ENCODE assay signal across 32 cellular contexts in genomic region chr10:74919671-74920070, GRCh38.
"Had no signal": no experiment of that assay in that cellular context is flagged by ENCODE, and none has a peak within 500 bp of the region (broad histone marks: within the 10 kb centered on the region; RNA-seq: fewer than 3 reads in every experiment).

No MANE protein-coding gene starts in this region.

- H3K27ac Mint-ChIP-seq: activated CD4-positive, alpha-beta memory T cell treated with anti-CD3 and anti-CD28 coated beads for 36 hours; activated CD4-positive, alpha-beta T cell treated with anti-CD3 and anti-CD28 coated beads for 36 hours; activated CD4-positive, alpha-beta T cell treated with anti-CD3 and anti-CD28 coated beads, Interleukin-2, amount 10 ng/mL, durations not matched to agents 24 days and 14 days; activated CD8-positive, alpha-beta memory T cell treated with anti-CD3 and anti-CD28 coated beads, Interleukin-2, amount 10 ng/mL, durations not matched to agents 7 days and 5 days; activated CD8-positive, alpha-beta T cell treated with anti-CD3 and anti-CD28 coated beads, Interleukin-2, amount 10 ng/mL, durations not matched to agents 7 days and 5 days; activated naive CD4-positive, alpha-beta T cell treated with anti-CD3 and anti-CD28 coated beads for 36 hours; activated naive CD8-positive, alpha-beta T cell; activated T-helper 1 cell treated with anti-CD3 and anti-CD28 coated beads, Interleukin-12 subunit alpha, Interleukin-12 subunit beta, Interleukin-2, Interleukin-4 antibody, amounts not matched to agents 30 ng/mL and 10 ng/mL and 1 ng/mL, durations not matched to agents 14 hours and 24 hours and 36 hours; activated T-helper 2 cell treated with anti-CD3 and anti-CD28 coated beads, Interferon-gamma antibody, Interleukin-2, Interleukin-4, amounts not matched to agents 10 μg/mL and 5 μg/mL and 100 μg/mL, durations not matched to agents 14 hours and 24 hours and 36 hours; dendritic cell treated with granulocyte-macrophage colony-stimulating factor and Interleukin-4, amounts not matched to agents 40 ng/mL and 50 ng/mL, for 4 days had no signal

- ATAC-seq: activated CD4-positive, alpha-beta T cell treated with anti-CD3 and anti-CD28 coated beads for 36 hours; activated CD8-positive, alpha-beta memory T cell treated with anti-CD3 and anti-CD28 coated beads, Interleukin-2, amount 10 ng/mL, durations not matched to agents 7 days and 5 days; activated CD8-positive, alpha-beta T cell treated with anti-CD3 and anti-CD28 coated beads, Interleukin-2, amount 10 ng/mL, durations not matched to agents 7 days and 5 days; foreskin keratinocyte; gastrocnemius medialis; heart left ventricle had no signal

- H3K4me3 ChIP-seq: coronary artery, dorsolateral prefrontal cortex, esophagus muscularis mucosa, gastrocnemius medialis, heart left ventricle had no signal

- DNase-seq: activated CD4-positive, alpha-beta memory T cell treated with anti-CD3 and anti-CD28 coated beads for 36 hours; activated CD4-positive, alpha-beta T cell treated with anti-CD3 and anti-CD28 coated beads for 36 hours; activated CD4-positive, alpha-beta T cell treated with anti-CD3 and anti-CD28 coated beads, Interleukin-2, amount 10 ng/mL, durations not matched to agents 24 days and 14 days; activated CD4-positive, CD25-positive, alpha-beta regulatory T cell; activated CD4-positive, CD25-positive, alpha-beta regulatory T cell treated with anti-CD3 and anti-CD28 coated beads, Interleukin-2, amount 50 U/mL, for 72 hours; activated CD8-positive, alpha-beta memory T cell treated with anti-CD3 and anti-CD28 coated beads, Interleukin-2, amount 10 ng/mL, durations not matched to agents 7 days and 5 days; activated CD8-positive, alpha-beta memory T cell treated with anti-CD3 and anti-CD28 coated beads, Interleukin-2, amount 50 U/mL, for 4 hours; activated CD8-positive, alpha-beta T cell treated with anti-CD3 and anti-CD28 coated beads, Interleukin-2, amount 10 ng/mL, durations not matched to agents 7 days and 5 days; activated effector memory CD4-positive, alpha-beta T cell treated with anti-CD3 and anti-CD28 coated beads, Interleukin-2, amount 50 U/mL, for 16 hours; activated naive CD4-positive, alpha-beta T cell treated with anti-CD3 and anti-CD28 coated beads for 36 hours; activated T-cell treated with anti-CD3 and anti-CD28 coated beads, Interleukin-2, amount 50 U/mL, for 1 hour; activated T-cell treated with anti-CD3 and anti-CD28 coated beads, Interleukin-2, amount 50 U/mL, for 48 hours; amniotic stem cell; anterior cingulate cortex; brain microvascular endothelial cell; dorsolateral prefrontal cortex; effector memory CD4-positive, alpha-beta T cell; erythroblast; foreskin keratinocyte; gastrocnemius medialis; glutamatergic neuron; heart left ventricle; T-helper 2 cell had no signal

- FAIRE-seq: astrocyte, bronchial epithelial cell had no signal

- H3K4me3 Mint-ChIP-seq: activated CD4-positive, alpha-beta memory T cell treated with anti-CD3 and anti-CD28 coated beads for 36 hours; activated CD4-positive, alpha-beta T cell treated with anti-CD3 and anti-CD28 coated beads for 36 hours; activated CD4-positive, alpha-beta T cell treated with anti-CD3 and anti-CD28 coated beads, Interleukin-2, amount 10 ng/mL, durations not matched to agents 24 days and 14 days; activated CD8-positive, alpha-beta memory T cell treated with anti-CD3 and anti-CD28 coated beads, Interleukin-2, amount 10 ng/mL, durations not matched to agents 7 days and 5 days; activated CD8-positive, alpha-beta T cell treated with anti-CD3 and anti-CD28 coated beads, Interleukin-2, amount 10 ng/mL, durations not matched to agents 7 days and 5 days; activated naive CD4-positive, alpha-beta T cell treated with anti-CD3 and anti-CD28 coated beads for 36 hours; activated naive CD8-positive, alpha-beta T cell; activated T-helper 1 cell treated with anti-CD3 and anti-CD28 coated beads, Interleukin-12 subunit alpha, Interleukin-12 subunit beta, Interleukin-2, Interleukin-4 antibody, amounts not matched to agents 30 ng/mL and 10 ng/mL and 1 ng/mL, durations not matched to agents 14 hours and 24 hours and 36 hours; central memory CD8-positive, alpha-beta T cell; dendritic cell treated with granulocyte-macrophage colony-stimulating factor and Interleukin-4, amounts not matched to agents 40 ng/mL and 50 ng/mL, for 4 days had no signal

- H3K27me3 ChIP-seq: brain microvascular endothelial cell, dorsolateral prefrontal cortex, esophagus muscularis mucosa, foreskin keratinocyte, gastrocnemius medialis, heart left ventricle had no signal

- H3K27me3 Mint-ChIP-seq: activated CD4-positive, alpha-beta memory T cell treated with anti-CD3 and anti-CD28 coated beads for 36 hours; activated CD4-positive, alpha-beta T cell treated with anti-CD3 and anti-CD28 coated beads for 36 hours; activated CD4-positive, alpha-beta T cell treated with anti-CD3 and anti-CD28 coated beads, Interleukin-2, amount 10 ng/mL, durations not matched to agents 24 days and 14 days; activated CD8-positive, alpha-beta memory T cell treated with anti-CD3 and anti-CD28 coated beads, Interleukin-2, amount 10 ng/mL, durations not matched to agents 7 days and 5 days; activated naive CD8-positive, alpha-beta T cell; central memory CD8-positive, alpha-beta T cell; dendritic cell treated with granulocyte-macrophage colony-stimulating factor and Interleukin-4, amounts not matched to agents 40 ng/mL and 50 ng/mL, for 4 days had no signal

- H3K9me3 ChIP-seq: esophagus muscularis mucosa, gastrocnemius medialis had no signal

- H3K36me3 ChIP-seq: brain microvascular endothelial cell, esophagus muscularis mucosa, gastrocnemius medialis, heart left ventricle had no signal

- H3K27ac ChIP-seq: brain microvascular endothelial cell, coronary artery, dorsolateral prefrontal cortex, esophagus muscularis mucosa, foreskin keratinocyte, heart left ventricle had no signal

- H3K9me3 Mint-ChIP-seq: central memory CD8-positive, alpha-beta T cell had no signal
